ENCODE assay signal across 28 cellular contexts in the genomic region with DNA sequence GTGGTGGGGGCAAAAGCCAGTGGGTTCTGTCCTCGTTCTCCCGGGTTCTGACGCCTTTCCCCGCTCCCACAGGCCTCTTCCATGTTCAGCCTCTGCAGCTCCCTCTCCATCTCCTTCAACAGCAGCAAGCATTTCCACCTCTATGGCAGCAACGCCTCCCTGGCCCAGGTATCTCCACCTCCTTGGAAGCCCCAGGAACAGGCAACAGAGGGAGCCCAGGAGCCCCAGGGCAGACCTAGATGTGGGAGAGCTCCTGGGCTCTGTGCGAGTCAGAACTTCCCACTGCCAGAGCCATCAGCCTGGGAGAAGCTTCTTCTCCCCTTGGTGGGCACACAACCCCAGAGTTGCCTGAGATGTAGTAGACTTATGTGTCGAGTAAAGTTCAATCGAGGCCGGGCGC. TPM values are rescaled to one million over a fixed set of nuclear protein-coding genes. Genes with fewer than 3 reads are reported as not detected.
DNase-seq lines count a peak whose midpoint lies in the region; ATAC-seq and TF ChIP-seq lines count a peak whose summit lies in the region.
"Had no signal": no experiment of that assay in that cellular context is flagged by ENCODE, and none has a peak within 500 bp of the region (broad histone marks: within the 10 kb centered on the region; RNA-seq: fewer than 3 reads in every experiment).

No MANE protein-coding gene starts in this region.

- H3K27ac Mint-ChIP-seq in T-helper 2 cell treated with Interferon-gamma antibody and Interleukin-4, amounts not matched to agents 5 μg/mL and 100 μg/mL, for 36 hours: peak overlapping the region; percentile 26
- H3K27ac Mint-ChIP-seq in CD4-positive, alpha-beta T cell: peak overlapping the region; percentile 63
- H3K27ac Mint-ChIP-seq in WTC11 (no peak overlapping the region; the same call in 1 of the 2 replicates), endodermal cell (no peak overlapping the region)
- H3K27ac Mint-ChIP-seq: activated CD4-positive, alpha-beta memory T cell treated with anti-CD3 and anti-CD28 coated beads for 36 hours; HFFc6 had no signal

- H3K27ac ChIP-seq in CD4-positive, alpha-beta T cell (ENCODE audit: low read depth, low read length): no peak overlapping the region
- no peak overlapping the region for H3K27ac ChIP-seq in endodermal cell (ENCODE audit: low read depth, low read length)
- H3K27ac ChIP-seq: 22Rv1, C4-2B, dorsolateral prefrontal cortex, KMS-11, left lung, psoas muscle, tibial nerve had no signal

- no peak for TF ChIP-seq CTCF in CD4-positive, alpha-beta T cell (IDR thresholded peaks at IDR 0.05)
- TF ChIP-seq CTCF in WTC11 (IDR thresholded peaks at IDR 0.05) (no peak), endodermal cell (conservative IDR thresholded peaks at IDR 0.05) (peak; percentile 33)

- H3K9me3 ChIP-seq in CD4-positive, alpha-beta T cell (ENCODE audit: control insufficient read depth, low read length): no peaks in the 10 kb centered on the region
- no peaks in the 10 kb centered on the region for H3K9me3 ChIP-seq in endodermal cell (ENCODE audit: control insufficient read depth, low read length)
- H3K9me3 ChIP-seq: left lung, psoas muscle, tibial nerve had no signal

- H3K36me3 ChIP-seq in endodermal cell (ENCODE audit: control insufficient read depth, insufficient read depth, low read length): no peaks in the 10 kb centered on the region
- H3K36me3 ChIP-seq: tibial nerve had no signal

- no peak for DNase-seq in T-helper 2 cell treated with Interferon-gamma antibody and Interleukin-4, amounts not matched to agents 5 μg/mL and 100 μg/mL, for 36 hours (ENCODE audit: low spot score)
- no peak for DNase-seq in T-helper 2 cell
- DNase-seq in CD4-positive, alpha-beta T cell: no peak
- no peak for DNase-seq in WTC11 (ENCODE audit: low spot score)
- no peak for DNase-seq in endodermal cell
- no peak for DNase-seq in NK-92 (lab: John Stamatoyannopoulos, UW; ENCODE audit: unreplicated experiment)
- DNase-seq in activated gamma-delta T cell (lab: John Stamatoyannopoulos, UW): no peak
- no peak for DNase-seq in DMS114 treated with DMSO at 0.1 percent for 48 hours (lab: John Stamatoyannopoulos, UW; ENCODE audit: unreplicated experiment)
- DNase-seq: activated CD4-positive, alpha-beta memory T cell treated with anti-CD3 and anti-CD28 coated beads for 36 hours; central memory CD4-positive, alpha-beta T cell; dorsolateral prefrontal cortex; EL; HFFc6; hypothalamus; left lung; mesendoderm; NCI-H1436 treated with DMSO at 0.1 percent for 48 hours; NCI-H446 treated with DMSO at 0.1 percent for 48 hours; nucleus accumbens; OCI-M1; psoas muscle; stimulated activated CD4-positive, alpha-beta T cell treated with anti-CD3 and anti-CD28 coated beads, Interleukin-15, amount 100 ng/mL, for 24 hours had no signal

- POLR2A ChIA-PET in CD4-positive, alpha-beta T cell (lab: Charles Lee): interaction anchor here (1.0 to 1.9 kb wide), 4 partner anchors 9 to 67 kb away, joined by 3 to 7 read pairs (median 4); a partner anchor contains a TSS
- POLR2A ChIA-PET in WTC11 (lab: Charles Lee): interaction anchor here (0.6 to 1.0 kb wide), 3 partner anchors 11 to 42 kb away, joined by 3 to 4 read pairs (median 3); no protein-coding TSS in a partner anchor

- no peak overlapping the region for H3K9ac ChIP-seq in endodermal cell (ENCODE audit: extremely low read depth, low read length, poor library complexity, severe bottlenecking)
- H3K9ac ChIP-seq: KMS-11 had no signal

- H3K4me3 ChIP-seq in endodermal cell (ENCODE audit: low read length): no peak overlapping the region
- H3K4me3 ChIP-seq: dorsolateral prefrontal cortex, left lung, psoas muscle, tibial nerve had no signal

- no peak for ATAC-seq in CD4-positive, alpha-beta T cell (ENCODE audit: poor library complexity)
- ATAC-seq in WTC11: peak; percentile 55
- ATAC-seq: left lung, psoas muscle had no signal

- no peaks in the 10 kb centered on the region for H3K4me1 ChIP-seq in endodermal cell (ENCODE audit: control insufficient read depth, insufficient read depth, low read length)
- H3K4me1 ChIP-seq: left lung, psoas muscle, tibial nerve had no signal

- WGBS in endodermal cell (ENCODE audit: insufficient coverage in 1 of 2, insufficient read length in 1 of 2), 2 experiments: 95 to 98% methylated on average over 4 to 10 of the region's 10 CpGs

- intact Hi-C loops in CD4-positive, alpha-beta T cell (cut with DNase I, micrococcal nuclease): loop anchor here in 1 of 2 experiments (2.0 to 5.0 kb wide), 2 partner anchors 20 to 36 kb away; no protein-coding TSS in a partner anchor

- H3K27me3 ChIP-seq in CD4-positive, alpha-beta T cell (ENCODE audit: control insufficient read depth, insufficient read depth, low read length): no peaks in the 10 kb centered on the region
- no peaks in the 10 kb centered on the region for H3K27me3 ChIP-seq in endodermal cell (ENCODE audit: control insufficient read depth, insufficient read depth, low read length, poor library complexity, severe bottlenecking)
- H3K27me3 ChIP-seq: dorsolateral prefrontal cortex, left lung, tibial nerve had no signal

- H3K36me3 Mint-ChIP-seq in T-helper 2 cell treated with Interferon-gamma antibody and Interleukin-4, amounts not matched to agents 5 μg/mL and 100 μg/mL, for 36 hours (ENCODE audit: low read depth): peaks cover 77% of the 10 kb centered on the region
- H3K36me3 Mint-ChIP-seq in CD4-positive, alpha-beta T cell (ENCODE audit: low read depth): peaks cover 86% of the 10 kb centered on the region
- no peaks in the 10 kb centered on the region for H3K36me3 Mint-ChIP-seq in WTC11
- H3K36me3 Mint-ChIP-seq in endodermal cell (ENCODE audit: low read depth): no peaks in the 10 kb centered on the region

- no peaks in the 10 kb centered on the region for H3K9me3 Mint-ChIP-seq in T-helper 2 cell treated with Interferon-gamma antibody and Interleukin-4, amounts not matched to agents 5 μg/mL and 100 μg/mL, for 36 hours
- H3K9me3 Mint-ChIP-seq in CD4-positive, alpha-beta T cell: no peaks in the 10 kb centered on the region
- no peaks in the 10 kb centered on the region for H3K9me3 Mint-ChIP-seq in WTC11
- H3K9me3 Mint-ChIP-seq in endodermal cell: no peaks in the 10 kb centered on the region
- H3K9me3 Mint-ChIP-seq: activated CD4-positive, alpha-beta memory T cell treated with anti-CD3 and anti-CD28 coated beads for 36 hours; HFFc6 had no signal

- peaks cover 5% of the 10 kb centered on the region for H3K4me1 Mint-ChIP-seq in T-helper 2 cell treated with Interferon-gamma antibody and Interleukin-4, amounts not matched to agents 5 μg/mL and 100 μg/mL, for 36 hours (ENCODE audit: low read depth)
- no peaks in the 10 kb centered on the region for H3K4me1 Mint-ChIP-seq in CD4-positive, alpha-beta T cell (ENCODE audit: low read depth)
- no peaks in the 10 kb centered on the region for H3K4me1 Mint-ChIP-seq in WTC11
- peaks cover 6% of the 10 kb centered on the region for H3K4me1 Mint-ChIP-seq in endodermal cell

- no peak overlapping the region for H3K4me3 Mint-ChIP-seq in T-helper 2 cell treated with Interferon-gamma antibody and Interleukin-4, amounts not matched to agents 5 μg/mL and 100 μg/mL, for 36 hours
- no peak overlapping the region for H3K4me3 Mint-ChIP-seq in CD4-positive, alpha-beta T cell
- no peak overlapping the region for H3K4me3 Mint-ChIP-seq in WTC11
- H3K4me3 Mint-ChIP-seq in endodermal cell: no peak overlapping the region
- H3K4me3 Mint-ChIP-seq: activated CD4-positive, alpha-beta memory T cell treated with anti-CD3 and anti-CD28 coated beads for 36 hours; HFFc6 had no signal

- CTCF ChIA-PET in CD4-positive, alpha-beta T cell (lab: Charles Lee): no interaction called here
- CTCF ChIA-PET in WTC11 (lab: Charles Lee): interaction anchor here (0.5 to 3.2 kb wide), 6 partner anchors 17 to 97 kb away, joined by 3 to 10 read pairs (median 6); a partner anchor contains a TSS

- H3K27me3 Mint-ChIP-seq in T-helper 2 cell treated with Interferon-gamma antibody and Interleukin-4, amounts not matched to agents 5 μg/mL and 100 μg/mL, for 36 hours (ENCODE audit: low read depth): no peaks in the 10 kb centered on the region
- no peaks in the 10 kb centered on the region for H3K27me3 Mint-ChIP-seq in CD4-positive, alpha-beta T cell
- H3K27me3 Mint-ChIP-seq in WTC11 (ENCODE audit: low read depth): peaks cover 10% of the 10 kb centered on the region
- H3K27me3 Mint-ChIP-seq in endodermal cell (ENCODE audit: insufficient read depth): peaks cover 13% of the 10 kb centered on the region
- H3K27me3 Mint-ChIP-seq: activated CD4-positive, alpha-beta memory T cell treated with anti-CD3 and anti-CD28 coated beads for 36 hours had no signal

TF ChIP-seq in WTC11, 78 proteins besides CTCF, POLR2A, EP300 and RAD21 (continues in another document):
- TF ChIP-seq RELA (CRISPR knock-in tag; IDR thresholded peaks at IDR 0.05; ENCODE audit: borderline replicate concordance) (no peak), GTF2I (CRISPR knock-in tag; conservative IDR thresholded peaks at IDR 0.05) (no peak), CREM (CRISPR knock-in tag; IDR thresholded peaks at IDR 0.05) (no peak)
- TF ChIP-seq, protein P1, sequence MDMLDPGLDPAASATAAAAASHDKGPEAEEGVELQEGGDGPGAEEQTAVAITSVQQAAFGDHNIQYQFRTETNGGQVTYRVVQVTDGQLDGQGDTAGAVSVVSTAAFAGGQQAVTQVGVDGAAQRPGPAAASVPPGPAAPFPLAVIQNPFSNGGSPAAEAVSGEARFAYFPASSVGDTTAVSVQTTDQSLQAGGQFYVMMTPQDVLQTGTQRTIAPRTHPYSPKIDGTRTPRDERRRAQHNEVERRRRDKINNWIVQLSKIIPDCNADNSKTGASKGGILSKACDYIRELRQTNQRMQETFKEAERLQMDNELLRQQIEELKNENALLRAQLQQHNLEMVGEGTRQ (CRISPR knock-in tag; IDR thresholded peaks at IDR 0.05): no peak

RNA-seq across cellular contexts. Expression of a gene that starts 7.8 kb away (rescaled TPM):
- 1 to 10 TPM; 3.9 to 4.1 TPM for total RNA-seq in CD4-positive, alpha-beta T cell
- 35.9 to 43.0 TPM (median 42.4 TPM) in 3 replicates for total RNA-seq in WTC11 (2021)
- 10 to 100 TPM; 47.0 to 59.2 TPM for total RNA-seq in endodermal cell
- polyA plus RNA-seq in endodermal cell (2013, experiment 1 of 2): 52.3 TPM
- 47.9 TPM for polyA plus RNA-seq in endodermal cell (2013, experiment 2 of 2)

RNA-seq across cellular contexts. Expression of a gene that starts 16.1 kb away (rescaled TPM):
- 1 to 10 TPM; 6.3 to 6.7 TPM for total RNA-seq in CD4-positive, alpha-beta T cell
- total RNA-seq in WTC11 (2021) (11.3 to 11.7 TPM (median 11.5 TPM) in 3 replicates), endodermal cell (10 to 100 TPM; 15.5 to 17.1 TPM)
- polyA plus RNA-seq in endodermal cell (2013, experiment 1 of 2): 6.7 TPM
- polyA plus RNA-seq in endodermal cell (2013, experiment 2 of 2): 6.6 TPM

RNA-seq across cellular contexts. Expression of a gene that starts 39.6 kb away (rescaled TPM):
- 10 to 100 TPM; 20.4 to 22.9 TPM for total RNA-seq in CD4-positive, alpha-beta T cell
- total RNA-seq in WTC11 (2021): 9.0 to 10.4 TPM (median 9.1 TPM) in 3 replicates
- total RNA-seq in endodermal cell: 10 to 100 TPM; 19.0 TPM
- polyA plus RNA-seq in endodermal cell (2013, experiment 1 of 2): 13.7 TPM
- polyA plus RNA-seq in endodermal cell (2013, experiment 2 of 2): 12.5 TPM

RNA-seq across cellular contexts. Expression of a gene that starts 46.0 kb away (rescaled TPM):
- 100 to 1,000 TPM; 186 to 187 TPM for total RNA-seq in CD4-positive, alpha-beta T cell
- total RNA-seq in WTC11 (2021): 0.64 to 1.1 TPM (median 1.0 TPM) in 3 replicates
- not detected for total RNA-seq in endodermal cell
- polyA plus RNA-seq in endodermal cell (2013, experiment 1 of 2): not detected
- not detected for polyA plus RNA-seq in endodermal cell (2013, experiment 2 of 2)
- total RNA-seq: endothelial cell of umbilical vein, fibroblast of lung, HFFc6 had no signal
- polyA plus RNA-seq: endothelial cell of umbilical vein, fibroblast of lung had no signal

RNA-seq across cellular contexts. Expression of a gene that starts 53.0 kb away (rescaled TPM):
- 1 to 10 TPM; 8.8 to 9.6 TPM for total RNA-seq in CD4-positive, alpha-beta T cell
- 4.2 to 6.0 TPM (median 4.9 TPM) in 3 replicates for total RNA-seq in WTC11 (2021)
- total RNA-seq in endodermal cell: 1 to 10 TPM; 6.4 to 7.5 TPM
- polyA plus RNA-seq in endodermal cell (2013, experiment 1 of 2): 9.6 TPM
- polyA plus RNA-seq in endodermal cell (2013, experiment 2 of 2): 9.1 TPM

Comparison
In these comparisons a context has a peak if more than half of its experiments do, and no peak if none do; other contexts are left out.
1. H3K27ac Mint-ChIP-seq: peak in T-helper 2 cell treated with Interferon-gamma antibody and Interleukin-4, amounts not matched to agents 5 μg/mL and 100 μg/mL, for 36 hours (single experiment) and CD4-positive, alpha-beta T cell (single experiment); none in WTC11 (single experiment) and endodermal cell (single experiment).